8 cellular contexts compared by ENCODE assay signal in genomic region chr4:169010125-169011023, GRCh38. TPM values are rescaled to one million over a fixed set of nuclear protein-coding genes. Genes with fewer than 3 reads are reported as not detected.
DNase-seq lines count a peak whose midpoint lies in the region; ATAC-seq lines count a peak whose summit lies in the region.

TSS of gene CBR4 (minus strand) at chr4:169010255. CDS start at chr4:169010089, 166 bp downstream.

- no peaks in the 10 kb centered on the region for H3K9me3 Mint-ChIP-seq in effector memory CD8-positive, alpha-beta T cell
- no peaks in the 10 kb centered on the region for H3K9me3 Mint-ChIP-seq in memory B cell

- H3K27ac Mint-ChIP-seq in effector memory CD8-positive, alpha-beta T cell = peak within 1 kb of the TSS; percentile 98 to 99
- peak within 1 kb of the TSS; percentile 97 for H3K27ac Mint-ChIP-seq in memory B cell

- ATAC-seq in GM19468 (IDR thresholded peaks at IDR 0.05; ENCODE audit: extremely low read depth, unreplicated experiment) (peak; percentile 99), memory B cell (ENCODE audit: low read depth) (peak; percentile 93)
- peak; percentile 93 for ATAC-seq in effector memory CD8-positive, alpha-beta T cell (replicated peaks)

- H3K36me3 Mint-ChIP-seq in effector memory CD8-positive, alpha-beta T cell (ENCODE audit: insufficient read depth) = peaks cover 29% of the 10 kb centered on the region
- peaks cover 2% of the 10 kb centered on the region for H3K36me3 Mint-ChIP-seq in memory B cell

- H3K4me3 Mint-ChIP-seq in effector memory CD8-positive, alpha-beta T cell = peak within 1 kb of the TSS; percentile 84 to 94
- H3K4me3 Mint-ChIP-seq in memory B cell = peak within 1 kb of the TSS; percentile 96

- DNase-seq in COLO668 (lab: John Stamatoyannopoulos, UW; ENCODE audit: unreplicated experiment) = peak; percentile 98
- peak; percentile 92 for DNase-seq in HT-29 (ENCODE audit: low spot score)
- DNase-seq in NOMO-1 (lab: John Stamatoyannopoulos, UW; ENCODE audit: unreplicated experiment in 2 of 2) = peak; percentile 95 to 96
- peak; percentile 92 to 95 for DNase-seq in activated CD8-positive, alpha-beta memory T cell treated with anti-CD3 and anti-CD28 coated beads for 4 hours (ENCODE audit: low read depth in 2 of 2)
- DNase-seq in effector memory CD8-positive, alpha-beta T cell = peak; percentile 91 to 92 (median 91)
- DNase-seq in memory B cell (ENCODE audit: low spot score in 2 of 2) = peak; percentile 81 to 89
- DNase-seq in stimulated activated CD8-positive, alpha-beta memory T cell treated with anti-CD3 and anti-CD28 coated beads, Interleukin-12 subunit alpha, Interleukin-12 subunit beta, amount 100 ng/mL, for 4 hours (ENCODE audit: low read depth) = peak; percentile 91

- H3K27me3 Mint-ChIP-seq in effector memory CD8-positive, alpha-beta T cell = no peaks in the 10 kb centered on the region
- H3K27me3 Mint-ChIP-seq in memory B cell = peaks cover 2% of the 10 kb centered on the region

- H3K4me1 Mint-ChIP-seq in effector memory CD8-positive, alpha-beta T cell (ENCODE audit: low read depth in 2 of 2) = peaks cover 24 to 43% of the 10 kb centered on the region in 2 donors
- H3K4me1 Mint-ChIP-seq in memory B cell = peaks cover 15% of the 10 kb centered on the region

RNA-seq across cellular contexts. Expression of gene CBR4, which starts in this region (rescaled TPM):
- 5.4 and 6.1 TPM in 2 replicates for total RNA-seq in HT-29 (2014; rRNA removed; shearing (Covaris generic))

Comparison
In these comparisons a context has a peak if more than half of its experiments do, and no peak if none do; other contexts are left out.
1. Peak in every context shown above with its lines: DNase-seq and ATAC-seq.